In the genomic region with DNA sequence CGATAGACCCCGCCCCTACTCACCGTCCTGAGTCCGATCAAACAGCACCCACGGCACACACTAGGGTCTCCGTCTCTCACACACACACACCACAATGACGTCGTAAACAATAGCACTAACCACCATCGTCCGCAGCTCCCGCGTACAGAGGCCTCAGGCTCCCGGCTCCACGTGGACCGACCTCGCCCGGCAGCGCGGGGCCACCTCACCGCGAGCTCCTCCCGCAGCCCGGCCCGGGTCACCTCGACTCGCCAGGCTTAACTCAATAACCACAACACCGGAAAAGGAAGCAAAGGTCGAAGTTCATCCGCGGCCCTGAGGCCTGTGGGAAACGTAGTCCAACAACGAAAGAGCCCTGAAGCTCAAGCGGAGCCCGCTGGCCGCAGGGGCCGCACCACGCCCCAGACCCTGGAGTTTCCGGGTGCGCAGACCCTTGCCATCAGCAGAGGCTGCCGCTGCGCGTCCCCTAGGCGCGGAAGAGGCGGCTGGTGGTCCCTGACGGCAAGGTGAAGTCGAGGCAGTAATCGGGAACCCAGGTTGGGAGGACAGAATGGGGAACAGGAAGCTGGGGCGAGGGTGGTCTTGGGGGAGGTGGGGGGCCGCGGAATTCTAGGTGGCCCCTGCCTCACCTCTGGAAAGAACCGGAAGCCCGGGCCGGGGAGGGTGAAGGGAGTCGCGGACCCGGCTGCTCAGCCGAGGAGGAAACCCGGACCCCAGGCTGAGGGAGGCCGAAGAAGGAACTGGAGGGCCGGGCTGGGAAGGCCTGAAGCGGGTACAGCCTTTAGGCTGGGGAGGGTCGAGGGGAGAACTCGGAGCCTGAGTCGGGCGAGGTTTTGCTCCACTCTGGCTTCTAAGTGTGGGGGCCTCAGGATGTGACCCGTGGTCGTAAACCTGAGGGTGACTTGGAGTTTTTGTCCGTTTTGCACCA, we compare ENCODE assay signal across 1 cellular context.
TF ChIP-seq lines count a peak whose summit lies in the region.

A gene (minus strand): TSS at position 273 of the 928 bp plus-strand sequence. CDS start 946 bp downstream, outside the sequence.

TF ChIP-seq in WTC11, 78 proteins besides CTCF, POLR2A, EP300 and RAD21 (continued from another document):
- TF ChIP-seq, protein P1, sequence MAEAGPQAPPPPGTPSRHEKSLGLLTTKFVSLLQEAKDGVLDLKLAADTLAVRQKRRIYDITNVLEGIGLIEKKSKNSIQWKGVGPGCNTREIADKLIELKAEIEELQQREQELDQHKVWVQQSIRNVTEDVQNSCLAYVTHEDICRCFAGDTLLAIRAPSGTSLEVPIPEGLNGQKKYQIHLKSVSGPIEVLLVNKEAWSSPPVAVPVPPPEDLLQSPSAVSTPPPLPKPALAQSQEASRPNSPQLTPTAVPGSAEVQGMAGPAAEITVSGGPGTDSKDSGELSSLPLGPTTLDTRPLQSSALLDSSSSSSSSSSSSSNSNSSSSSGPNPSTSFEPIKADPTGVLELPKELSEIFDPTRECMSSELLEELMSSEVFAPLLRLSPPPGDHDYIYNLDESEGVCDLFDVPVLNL (CRISPR knock-in tag; IDR thresholded peaks at IDR 0.05; ENCODE audit: borderline replicate concordance, low read depth) = no peak
